ENCODE assay signal across 1 cellular context in the genomic region with DNA sequence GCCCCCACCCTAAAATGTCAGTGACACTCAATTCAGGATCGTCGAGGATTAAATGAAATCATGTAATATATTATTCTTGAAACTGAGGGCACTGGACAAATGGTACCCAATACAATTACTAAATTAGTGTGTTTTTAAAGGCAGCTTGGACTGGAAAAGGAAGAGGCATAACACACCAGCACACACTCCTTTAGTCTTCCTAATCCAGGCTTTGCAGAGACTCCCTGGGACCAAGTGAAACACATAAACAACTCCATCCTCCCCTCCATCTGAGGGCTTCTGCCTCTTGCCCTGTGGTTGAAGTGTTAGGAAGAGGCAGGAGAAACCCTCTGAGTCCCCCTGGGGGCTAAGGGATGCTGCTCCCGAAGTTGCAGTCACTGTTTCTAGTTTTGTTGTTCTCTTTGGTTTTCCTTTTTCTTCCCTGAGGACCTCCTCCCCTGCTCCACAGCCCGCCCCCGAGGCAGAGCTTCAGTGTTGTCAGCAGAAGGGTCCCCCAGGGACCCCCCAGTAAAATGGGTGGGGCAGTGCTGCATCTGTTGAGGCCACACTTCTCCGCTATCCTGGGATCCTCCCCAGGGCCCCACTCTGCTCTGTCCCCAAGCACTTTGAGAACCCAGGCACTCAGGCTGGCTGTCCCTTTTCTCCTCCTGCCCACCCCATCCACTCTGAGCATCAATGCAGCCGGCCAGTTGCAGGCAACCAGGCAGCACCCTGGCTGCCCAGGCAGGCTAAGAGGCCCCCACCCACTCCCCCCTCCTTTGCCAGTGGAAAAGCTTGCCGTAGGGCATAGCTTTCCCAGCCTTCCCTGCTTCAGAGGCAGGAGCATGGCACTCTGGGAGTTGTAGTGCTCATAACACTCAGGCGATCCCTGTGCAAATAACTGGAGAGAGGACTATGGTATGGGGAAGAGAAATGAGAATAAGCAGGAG.
TF ChIP-seq lines count a peak whose summit lies in the region.

No MANE protein-coding gene starts in this region.

TF ChIP-seq in A549, 52 proteins besides CTCF, POLR2A, EP300 and RAD21 (continued from another document):
- TF ChIP-seq HOXA7 (CRISPR knock-in tag; IDR thresholded peaks at IDR 0.05) (no peak), CEBPB (IDR thresholded peaks at IDR 0.05) (no peak), MYC (IDR thresholded peaks at IDR 0.05; ENCODE audit: borderline replicate concordance, low read length) (no peak), SMC3 (IDR thresholded peaks at IDR 0.05) (no peak), HDAC2 (IDR thresholded peaks at IDR 0.05) (no peak), NPAS2 (CRISPR knock-in tag; IDR thresholded peaks at IDR 0.05; ENCODE audit: borderline replicate concordance) (no peak), ZNF302 (CRISPR knock-in tag; IDR thresholded peaks at IDR 0.05) (no peak), TP53 (CRISPR knock-in tag; IDR thresholded peaks at IDR 0.05) (no peak), POLR2AphosphoS2 (conservative IDR thresholded peaks at IDR 0.05; ENCODE audit: low read length) (no peak), CBX8 (IDR thresholded peaks at IDR 0.05) (no peak), RFX5 (IDR thresholded peaks at IDR 0.05) (no peak)
